15 cellular contexts compared by ENCODE assay signal in genomic region chr22:23243859-23244689, GRCh38.
DNase-seq lines count a peak whose midpoint lies in the region; ATAC-seq and TF ChIP-seq lines count a peak whose summit lies in the region.
"Had no signal": no experiment of that assay in that cellular context is flagged by ENCODE, and none has a peak within 500 bp of the region (broad histone marks: within the 10 kb centered on the region; RNA-seq: fewer than 3 reads in every experiment).

No MANE protein-coding gene starts in this region.

- peaks cover 9% of the 10 kb centered on the region for H3K36me3 Mint-ChIP-seq in activated CD4-positive, alpha-beta T cell treated with anti-CD3 and anti-CD28 coated beads, Interleukin-2, amount 10 ng/mL, durations not matched to agents 24 days and 14 days (ENCODE audit: low read depth)
- H3K36me3 Mint-ChIP-seq in central memory CD8-positive, alpha-beta T cell (ENCODE audit: insufficient read depth), result peaks cover 7% of the 10 kb centered on the region

- H3K4me3 Mint-ChIP-seq in activated CD4-positive, alpha-beta T cell treated with anti-CD3 and anti-CD28 coated beads, Interleukin-2, amount 10 ng/mL, durations not matched to agents 24 days and 14 days, result peak overlapping the region; percentile 66
- peak overlapping the region; percentile 73 for H3K4me3 Mint-ChIP-seq in central memory CD8-positive, alpha-beta T cell

- peaks cover 61% of the 10 kb centered on the region for H3K79me2 ChIP-seq in osteoblast (ENCODE audit: insufficient read depth, low read length)

- intact Hi-C loops in activated CD4-positive, alpha-beta T cell treated with anti-CD3 and anti-CD28 coated beads, Interleukin-2, amount 10 ng/mL, durations not matched to agents 24 days and 14 days (cut with micrococcal nuclease), result no loop called here

- peak overlapping the region; percentile 86 for H3K27ac Mint-ChIP-seq in activated CD4-positive, alpha-beta T cell treated with anti-CD3 and anti-CD28 coated beads, Interleukin-2, amount 10 ng/mL, durations not matched to agents 24 days and 14 days
- H3K27ac Mint-ChIP-seq in central memory CD8-positive, alpha-beta T cell (ENCODE audit: low read depth), result peak overlapping the region; percentile 97

- DNase-seq in activated CD4-positive, alpha-beta T cell treated with anti-CD3 and anti-CD28 coated beads, Interleukin-2, amount 10 ng/mL, durations not matched to agents 24 days and 14 days, result no peak
- no peak for DNase-seq in activated CD4-positive, alpha-beta T cell treated with anti-CD3 and anti-CD28 coated beads for 4 hours
- DNase-seq in RWPE1 (ENCODE audit: low spot score), result no peak
- DNase-seq in central memory CD8-positive, alpha-beta T cell (ENCODE audit: low spot score in 2 of 2), result no peak
- DNase-seq in osteoblast (ENCODE audit: insufficient read length, low spot score, missing footprints), result peak; percentile 60
- DNase-seq in cerebellar nuclear complex (lab: John Stamatoyannopoulos, UW), result no peak
- DNase-seq: DMS153, esophagus squamous epithelium, NCI-H2029, Right ventricle myocardium superior, WERI-Rb-1 had no signal

- H3K4me1 ChIP-seq in osteoblast (ENCODE audit: insufficient read depth, low read length), result peaks cover 51% of the 10 kb centered on the region
- H3K4me1 ChIP-seq: A549 had no signal

- H3K4me2 ChIP-seq in osteoblast (ENCODE audit: insufficient read depth, low read length), result peak overlapping the region; percentile 72
- H3K4me2 ChIP-seq: A549 had no signal

- H3K9me3 Mint-ChIP-seq in activated CD4-positive, alpha-beta T cell treated with anti-CD3 and anti-CD28 coated beads, Interleukin-2, amount 10 ng/mL, durations not matched to agents 24 days and 14 days, result no peaks in the 10 kb centered on the region
- no peaks in the 10 kb centered on the region for H3K9me3 Mint-ChIP-seq in central memory CD8-positive, alpha-beta T cell

- CTCF ChIA-PET in RWPE1 (lab: Yijun Ruan, JAX), result no interaction called here

- peaks cover 75% of the 10 kb centered on the region for H4K20me1 ChIP-seq in osteoblast (ENCODE audit: insufficient read depth, low read length)

- no peak overlapping the region for H2AFZ ChIP-seq in osteoblast (ENCODE audit: low read length)

- POLR2A ChIA-PET in RWPE1 (lab: Yijun Ruan, JAX; ENCODE audit: low non-redundant PET), result no interaction called here

- ATAC-seq in central memory CD8-positive, alpha-beta T cell (replicated peaks; ENCODE audit: extremely low read depth, poor library complexity, severe bottlenecking), result no peak
- ATAC-seq in GM19455 (IDR thresholded peaks at IDR 0.05; ENCODE audit: unreplicated experiment), result no peak
- no peak for ATAC-seq in HG02981 (IDR thresholded peaks at IDR 0.05; ENCODE audit: unreplicated experiment)
- ATAC-seq: A549 had no signal

- peaks cover 59% of the 10 kb centered on the region for H3K4me1 Mint-ChIP-seq in activated CD4-positive, alpha-beta T cell treated with anti-CD3 and anti-CD28 coated beads, Interleukin-2, amount 10 ng/mL, durations not matched to agents 24 days and 14 days
- peaks cover 76% of the 10 kb centered on the region for H3K4me1 Mint-ChIP-seq in central memory CD8-positive, alpha-beta T cell

- H3K27ac ChIP-seq in RWPE1, result peak overlapping the region; percentile 93
- H3K27ac ChIP-seq in osteoblast (ENCODE audit: low read depth, low read length), result peak overlapping the region; percentile 92
- H3K27ac ChIP-seq: esophagus squamous epithelium, WERI-Rb-1 had no signal

- no peaks in the 10 kb centered on the region for H3K27me3 ChIP-seq in osteoblast (ENCODE audit: insufficient read depth, low read length)
- H3K27me3 ChIP-seq: esophagus squamous epithelium had no signal

- no peaks in the 10 kb centered on the region for H3K27me3 Mint-ChIP-seq in activated CD4-positive, alpha-beta T cell treated with anti-CD3 and anti-CD28 coated beads, Interleukin-2, amount 10 ng/mL, durations not matched to agents 24 days and 14 days
- no peaks in the 10 kb centered on the region for H3K27me3 Mint-ChIP-seq in central memory CD8-positive, alpha-beta T cell

- H3K36me3 ChIP-seq in osteoblast (ENCODE audit: insufficient read depth, low read length), result no peaks in the 10 kb centered on the region

- no peak for TF ChIP-seq CTCF in RWPE1 (conservative IDR thresholded peaks at IDR 0.05; ENCODE audit: low read depth)
- TF ChIP-seq CTCF in osteoblast (IDR thresholded peaks at IDR 0.05; ENCODE audit: extremely low read depth, low read depth, low read length), result no peak

- no peak overlapping the region for H3K4me3 ChIP-seq in osteoblast (ENCODE audit: insufficient read depth, low read length)
- H3K4me3 ChIP-seq: A549, esophagus squamous epithelium, lung had no signal

- H3K9me3 ChIP-seq in osteoblast (ENCODE audit: low read depth, low read length), result no peaks in the 10 kb centered on the region
- H3K9me3 ChIP-seq: A549, esophagus squamous epithelium had no signal
